18 cellular contexts compared by ENCODE assay signal in genomic region chr10:55989188-55989587, GRCh38.
"Had no signal": no experiment of that assay in that cellular context is flagged by ENCODE, and none has a peak within 500 bp of the region (broad histone marks: within the 10 kb centered on the region; RNA-seq: fewer than 3 reads in every experiment).

No MANE protein-coding gene starts in this region.

- DNase-seq: activated B cell treated with CpG ODN at 0.5 μM for 24 hours; activated CD4-positive, alpha-beta T cell treated with anti-CD3 and anti-CD28 coated beads, Interleukin-2, amount 10 ng/mL, durations not matched to agents 24 days and 14 days; activated CD8-positive, alpha-beta memory T cell treated with anti-CD3 and anti-CD28 coated beads for 24 hours; activated naive CD4-positive, alpha-beta T cell treated with anti-CD3 and anti-CD28 coated beads, Interleukin-2, amount 10 ng/mL, durations not matched to agents 7 days and 5 days; activated T-cell treated with anti-CD3 and anti-CD28 coated beads for 4 hours; effector CD8-positive, alpha-beta T cell; hippocampal formation; midbrain; naive B cell; posterior cingulate gyrus; right cardiac atrium; stimulated activated CD4-positive, alpha-beta T cell treated with anti-CD3 and anti-CD28 coated beads, Interleukin-1b, Interleukin-23, amount 100 ng/mL, for 48 hours; stimulated activated naive CD4-positive, alpha-beta T cell; substantia nigra; upper lobe of left lung had no signal

- ATAC-seq: right cardiac atrium had no signal

- H3K27ac ChIP-seq: coronary artery, upper lobe of left lung had no signal

- H3K4me3 Mint-ChIP-seq: activated B cell treated with CpG ODN at 0.5 μM for 24 hours; activated CD4-positive, alpha-beta T cell treated with anti-CD3 and anti-CD28 coated beads, Interleukin-2, amount 10 ng/mL, durations not matched to agents 24 days and 14 days; activated naive CD4-positive, alpha-beta T cell treated with anti-CD3 and anti-CD28 coated beads, Interleukin-2, amount 10 ng/mL, durations not matched to agents 7 days and 5 days; naive B cell; T-helper 1 cell treated with Interleukin-12 subunit alpha and Interleukin-12 subunit beta and Interleukin-4 antibody, amounts not matched to agents 30 μg/mL and 1 μg/mL, for 36 hours had no signal

- H3K36me3 Mint-ChIP-seq: activated naive CD4-positive, alpha-beta T cell treated with anti-CD3 and anti-CD28 coated beads, Interleukin-2, amount 10 ng/mL, durations not matched to agents 7 days and 5 days; naive B cell had no signal

- H3K27me3 Mint-ChIP-seq: activated B cell treated with CpG ODN at 0.5 μM for 24 hours; activated CD4-positive, alpha-beta T cell treated with anti-CD3 and anti-CD28 coated beads, Interleukin-2, amount 10 ng/mL, durations not matched to agents 24 days and 14 days; activated naive CD4-positive, alpha-beta T cell treated with anti-CD3 and anti-CD28 coated beads, Interleukin-2, amount 10 ng/mL, durations not matched to agents 7 days and 5 days; naive B cell had no signal

- H3K4me1 Mint-ChIP-seq: activated B cell treated with CpG ODN at 0.5 μM for 24 hours; activated CD4-positive, alpha-beta T cell treated with anti-CD3 and anti-CD28 coated beads, Interleukin-2, amount 10 ng/mL, durations not matched to agents 24 days and 14 days; activated naive CD4-positive, alpha-beta T cell treated with anti-CD3 and anti-CD28 coated beads, Interleukin-2, amount 10 ng/mL, durations not matched to agents 7 days and 5 days; naive B cell had no signal

- H3K27ac Mint-ChIP-seq: activated B cell treated with CpG ODN at 0.5 μM for 24 hours; activated CD4-positive, alpha-beta T cell treated with anti-CD3 and anti-CD28 coated beads, Interleukin-2, amount 10 ng/mL, durations not matched to agents 24 days and 14 days; activated naive CD4-positive, alpha-beta T cell treated with anti-CD3 and anti-CD28 coated beads, Interleukin-2, amount 10 ng/mL, durations not matched to agents 7 days and 5 days; activated T-helper 2 cell treated with anti-CD3 and anti-CD28 coated beads, Interferon-gamma antibody, Interleukin-2, Interleukin-4, amounts not matched to agents 10 μg/mL and 5 μg/mL and 100 μg/mL, durations not matched to agents 14 hours and 24 hours and 36 hours; naive B cell; T-helper 1 cell treated with Interleukin-12 subunit alpha and Interleukin-12 subunit beta and Interleukin-4 antibody, amounts not matched to agents 30 μg/mL and 1 μg/mL, for 36 hours had no signal

- H3K9me3 Mint-ChIP-seq: activated naive CD4-positive, alpha-beta T cell treated with anti-CD3 and anti-CD28 coated beads, Interleukin-2, amount 10 ng/mL, durations not matched to agents 7 days and 5 days; T-helper 1 cell treated with Interleukin-12 subunit alpha and Interleukin-12 subunit beta and Interleukin-4 antibody, amounts not matched to agents 30 μg/mL and 1 μg/mL, for 36 hours had no signal
